19 cellular contexts compared by ENCODE assay signal in genomic region chr16:49928176-49928892, GRCh38.
A peak's percentile ranks its signal among the peaks of the same experiment; 100 is the strongest.
DNase-seq lines count a peak whose midpoint lies in the region; ATAC-seq, FAIRE-seq and TF ChIP-seq lines count a peak whose summit lies in the region.
"Had no signal": no experiment of that assay in that cellular context is flagged by ENCODE, and none has a peak within 500 bp of the region (broad histone marks: within the 10 kb centered on the region; RNA-seq: fewer than 3 reads in every experiment).

No MANE protein-coding gene starts in this region.

- ATAC-seq in gastroesophageal sphincter, result peak; percentile 60
- ATAC-seq in HG03108 (IDR thresholded peaks at IDR 0.05; ENCODE audit: unreplicated experiment), result no peak

- peaks cover 0 to 12% (median 0%) of the 10 kb centered on the region in 3 donors for H3K4me1 ChIP-seq in gastroesophageal sphincter
- peaks cover 0 to 10% of the 10 kb centered on the region in 2 donors for H3K4me1 ChIP-seq in thyroid gland
- H3K4me1 ChIP-seq: BE2C had no signal

- H3K36me3 ChIP-seq in gastroesophageal sphincter (no peaks in the 10 kb centered on the region), thyroid gland (no peaks in the 10 kb centered on the region)
- H3K36me3 ChIP-seq: BE2C had no signal

- no peak for FAIRE-seq in D721Med (lab: Jason Lieb, UNC)
- FAIRE-seq: HTR-8/SVneo had no signal

- H3K27ac ChIP-seq in gastroesophageal sphincter (no peak overlapping the region), thyroid gland (peak overlapping the region in 1 of 3 donors; percentile 40)
- H3K27ac ChIP-seq: HL-60 had no signal

- H3K27me3 ChIP-seq in gastroesophageal sphincter (no peaks in the 10 kb centered on the region), thyroid gland (no peaks in the 10 kb centered on the region)
- H3K27me3 ChIP-seq: BE2C had no signal

- TF ChIP-seq CTCF in gastroesophageal sphincter (IDR thresholded peaks at IDR 0.05) (no peak), thyroid gland (IDR thresholded peaks at IDR 0.05) (no peak), D721Med (IDR thresholded peaks at IDR 0.05; ENCODE audit: insufficient read depth, missing control alignments) (no peak)

- intact Hi-C loops in thyroid gland (cut with DNase I), result loop anchor here (10.0 kb wide), 1 partner anchor 524 kb away; no protein-coding TSS in a partner anchor

- DNase-seq in activated effector memory CD4-positive, alpha-beta T cell treated with anti-CD3 and anti-CD28 coated beads, Interleukin-2, amount 50 U/mL, for 16 hours, result peak; percentile 28
- no peak for DNase-seq in activated effector memory CD4-positive, alpha-beta T cell treated with Interleukin-2 at 50 U/mL for 16 hours
- peak; percentile 60 for DNase-seq in mesenteric fat pad (ENCODE audit: low spot score)
- peak; percentile 68 to 71 for DNase-seq in thyroid gland
- DNase-seq in NOMO-1 treated with dmso at 0.1 percent for 144 hours (lab: John Stamatoyannopoulos, UW; ENCODE audit: unreplicated experiment), result no peak
- no peak for DNase-seq in D721Med (ENCODE audit: insufficient read length, low spot score)
- DNase-seq: 8988T; BE2C; Calu3; CD4-positive, alpha-beta T cell; DMS79; HCEC 1CT; NCI-H1105 treated with DMSO at 0.1 percent for 48 hours; NCI-H187; NCI-H446 had no signal

- WGBS in gastroesophageal sphincter (ENCODE audit: low coverage in 1 of 2), 2 donors, result 62 to 80% methylated on average over 3 to 10 of the region's 14 CpGs
- WGBS in thyroid gland, 2 donors, result 69 to 70% methylated on average over 14 of the region's 14 CpGs

- H3K9me3 ChIP-seq in gastroesophageal sphincter, result no peaks in the 10 kb centered on the region
- no peaks in the 10 kb centered on the region for H3K9me3 ChIP-seq in thyroid gland
- H3K9me3 ChIP-seq: BE2C had no signal

- H3K4me3 ChIP-seq in gastroesophageal sphincter (no peak overlapping the region), thyroid gland (replicated peaks in 1 of 3) (no peak overlapping the region)

- TF ChIP-seq POLR2A in gastroesophageal sphincter (IDR thresholded peaks at IDR 0.05) (no peak), thyroid gland (IDR thresholded peaks at IDR 0.05) (no peak)

- no peak for TF ChIP-seq EP300 in gastroesophageal sphincter (IDR thresholded peaks at IDR 0.05)

Comparison
In these comparisons a context has a peak if more than half of its experiments do, and no peak if none do; other contexts are left out.
1. DNase-seq: peak in activated effector memory CD4-positive, alpha-beta T cell treated with anti-CD3 and anti-CD28 coated beads, Interleukin-2, amount 50 U/mL, for 16 hours (single experiment), mesenteric fat pad (single experiment) and thyroid gland (2 of 2); none in activated effector memory CD4-positive, alpha-beta T cell treated with Interleukin-2 at 50 U/mL for 16 hours (single experiment), NOMO-1 treated with dmso at 0.1 percent for 144 hours (single experiment) and D721Med (single experiment).